Comparison of ENCODE assay signal across 14 cellular contexts in genomic region chr2:138269726-138270125, GRCh38.
DNase-seq lines count a peak whose midpoint lies in the region; ATAC-seq and TF ChIP-seq lines count a peak whose summit lies in the region.
"Had no signal": no experiment of that assay in that cellular context is flagged by ENCODE, and none has a peak within 500 bp of the region (broad histone marks: within the 10 kb centered on the region; RNA-seq: fewer than 3 reads in every experiment).

No MANE protein-coding gene starts in this region.

- H3K4me1 ChIP-seq in IMR-90 (ENCODE audit: control insufficient read depth, insufficient read depth, low read length): peaks cover 12% of the 10 kb centered on the region
- H3K4me1 ChIP-seq in osteoblast (ENCODE audit: insufficient read depth, low read length): peaks cover 28% of the 10 kb centered on the region

- H3K18ac ChIP-seq in IMR-90 (ENCODE audit: low read depth, low read length): peak overlapping the region; percentile 20; the same call in 1 of the 2 replicates

- BruUV-seq in Calu3 (replicated peaks; lab: Mats Ljungman, UMichigan) (no TSS peak), IMR-90 (replicated peaks; lab: Mats Ljungman, UMichigan) (no TSS peak)

- no CpG with 5 or more reads among the region's 1 CpG for whole genome bisulfite sequencing in IMR-90 (ENCODE audit: extremely low coverage in 2 of 2, insufficient read length in 1 of 2), 2 experiments

- H4K91ac ChIP-seq in IMR-90 (ENCODE audit: insufficient read depth, low read depth, low read length): no peak overlapping the region

- no peaks in the 10 kb centered on the region for H4K20me1 ChIP-seq in IMR-90 (ENCODE audit: insufficient read depth, low read length)
- no peaks in the 10 kb centered on the region for H4K20me1 ChIP-seq in osteoblast (ENCODE audit: insufficient read depth, low read length)
- H4K20me1 ChIP-seq: BLaER1 treated with 17β-estradiol and CSF1 and Interleukin-3, amounts not matched to agents 10 nM and 100 nM had no signal

- TF ChIP-seq POLR2A in IMR-90 (IDR thresholded peaks at IDR 0.05; ENCODE audit: low read depth, low read length): no peak

- H4K8ac ChIP-seq in IMR-90 (ENCODE audit: low read depth in 2 of 2, low read length in 2 of 2): no peak overlapping the region

- H3K4me2 ChIP-seq in IMR-90 (ENCODE audit: low read depth, low read length): no peak overlapping the region
- H3K4me2 ChIP-seq in osteoblast (ENCODE audit: insufficient read depth, low read length): no peak overlapping the region
- H3K4me2 ChIP-seq: BLaER1 treated with 17β-estradiol and CSF1 and Interleukin-3, amounts not matched to agents 10 nM and 100 nM had no signal

- CTCF ChIA-PET in Calu3 (lab: Charles Lee) (no interaction called here), IMR-90 (lab: Yijun Ruan, JAX) (interaction anchor here (0.7 kb wide), 1 partner anchor 30 kb away, joined by 4 read pairs; no protein-coding TSS in a partner anchor)

- H3K4ac ChIP-seq in IMR-90 (ENCODE audit: low read depth, low read length): no peak overlapping the region

- H2AK5ac ChIP-seq in IMR-90 (ENCODE audit: low read depth, low read length): no peak overlapping the region

- H3K27me3 ChIP-seq in IMR-90 (ENCODE audit: control insufficient read depth, insufficient read depth, low read length) (no peaks in the 10 kb centered on the region), osteoblast (ENCODE audit: insufficient read depth, low read length) (no peaks in the 10 kb centered on the region)
- H3K27me3 ChIP-seq: BLaER1 treated with 17β-estradiol and CSF1 and Interleukin-3, amounts not matched to agents 10 nM and 100 nM had no signal

- no peaks in the 10 kb centered on the region for H3K79me1 ChIP-seq in IMR-90 (ENCODE audit: low read depth in 1 of 2, low read length in 2 of 2)

- no peak overlapping the region for H2AK9ac ChIP-seq in IMR-90 (replicated peaks; ENCODE audit: low read depth, low read length, poor library complexity)

- no peak overlapping the region for H3K23ac ChIP-seq in IMR-90 (ENCODE audit: low read depth, low read length)

- H3K56ac ChIP-seq in IMR-90 (ENCODE audit: extremely low read depth, insufficient read depth, low read length): no peak overlapping the region

- H3K4me3 Mint-ChIP-seq in Calu3 (ENCODE audit: low read depth, unreplicated experiment): no peak overlapping the region
- no peak overlapping the region for H3K4me3 Mint-ChIP-seq in naive thymus-derived CD8-positive, alpha-beta T cell
- H3K4me3 Mint-ChIP-seq: CD4-positive, CD25-positive, alpha-beta regulatory T cell had no signal

- no peak overlapping the region for H2BK15ac ChIP-seq in IMR-90 (ENCODE audit: low read depth, low read length)

- ATAC-seq in IMR-90 (ENCODE audit: low read depth): no peak
- ATAC-seq in naive thymus-derived CD8-positive, alpha-beta T cell: no peak
- ATAC-seq: K562 had no signal

- no peak overlapping the region for H2BK20ac ChIP-seq in IMR-90 (ENCODE audit: low read depth, low read length)

- in situ Hi-C loops in IMR-90 (cut with MboI; ENCODE audit: low sequenced_read_pairs): loop anchor here (10.0 kb wide), 1 partner anchor 315 kb away; no protein-coding TSS in a partner anchor

- H2AFZ ChIP-seq in IMR-90 (replicated peaks; ENCODE audit: low read length, poor library complexity) (no peak overlapping the region), osteoblast (ENCODE audit: low read length) (no peak overlapping the region)

- H3K4me3 ChIP-seq in IMR-90 (ENCODE audit: insufficient read depth, low read depth, low read length) (no peak overlapping the region), retinal pigment epithelial cell (ENCODE audit: low read length) (no peak overlapping the region), osteoblast (ENCODE audit: insufficient read depth, low read length) (no peak overlapping the region)
- H3K4me3 ChIP-seq: BLaER1 treated with 17β-estradiol and CSF1 and Interleukin-3, amounts not matched to agents 10 nM and 100 nM; HAP-1; K562 had no signal

- H3K36me3 Mint-ChIP-seq in Calu3 (ENCODE audit: insufficient read depth, unreplicated experiment): no peaks in the 10 kb centered on the region
- H3K36me3 Mint-ChIP-seq in naive thymus-derived CD8-positive, alpha-beta T cell: no peaks in the 10 kb centered on the region
- H3K36me3 Mint-ChIP-seq: CD4-positive, CD25-positive, alpha-beta regulatory T cell had no signal

- H3K9me3 ChIP-seq in IMR-90 (ENCODE audit: control insufficient read depth, insufficient read depth, low read length): no peaks in the 10 kb centered on the region
- no peaks in the 10 kb centered on the region for H3K9me3 ChIP-seq in osteoblast (ENCODE audit: low read depth, low read length)
- H3K9me3 ChIP-seq: HAP-1 had no signal

- intact Hi-C loops in Calu3 (cut with micrococcal nuclease; ENCODE audit: unreplicated experiment) (loop anchor here (5.0 to 10.0 kb wide), 3 partner anchors 153 to 305 kb away; partner anchors contain the start of genes HNMT and SPOPL), IMR-90 (cut with micrococcal nuclease) (loop anchor here (10.0 kb wide), 1 partner anchor 305 kb away; the partner anchor contains the start of gene HNMT)

- H3K36me3 ChIP-seq in IMR-90 (ENCODE audit: control insufficient read depth, insufficient read depth, low read length): no peaks in the 10 kb centered on the region
- no peaks in the 10 kb centered on the region for H3K36me3 ChIP-seq in osteoblast (ENCODE audit: insufficient read depth, low read length)
- H3K36me3 ChIP-seq: BLaER1 treated with 17β-estradiol and CSF1 and Interleukin-3, amounts not matched to agents 10 nM and 100 nM; HAP-1 had no signal

- H3K14ac ChIP-seq in IMR-90 (replicated peaks; ENCODE audit: low read depth, low read length): no peak overlapping the region

- H3K79me2 ChIP-seq in osteoblast (ENCODE audit: insufficient read depth, low read length): no peaks in the 10 kb centered on the region

- POLR2A ChIA-PET in IMR-90 (lab: Charles Lee; ENCODE audit: unreplicated experiment): no interaction called here
- POLR2A ChIA-PET in naive thymus-derived CD8-positive, alpha-beta T cell (lab: Charles Lee): no interaction called here

- DNase-seq in Calu3 (no peak), IMR-90 (peak; percentile 13), astrocyte of the hippocampus (ENCODE audit: low read depth, low spot score) (peak; percentile 74), retinal pigment epithelial cell (ENCODE audit: low read depth) (peak; percentile 87), anterior cingulate cortex (lab: John Stamatoyannopoulos, UW) (no peak), osteoblast (ENCODE audit: insufficient read length, low spot score, missing footprints) (no peak)
- no peak for DNase-seq in naive thymus-derived CD8-positive, alpha-beta T cell
- DNase-seq in activated naive CD4-positive, alpha-beta T cell treated with anti-CD3 and anti-CD28 coated beads, Interleukin-2, amount 50 U/mL, for 16 hours: no peak
- DNase-seq: CD4-positive, CD25-positive, alpha-beta regulatory T cell; DMS 273 treated with DMSO at 0.1 percent for 48 hours had no signal

- TF ChIP-seq CTCF in Calu3 (IDR thresholded peaks at IDR 0.05; ENCODE audit: unreplicated experiment) (no peak), IMR-90 (conservative IDR thresholded peaks at IDR 0.05; ENCODE audit: low read depth, low read length) (no peak), retinal pigment epithelial cell (conservative IDR thresholded peaks at IDR 0.05; ENCODE audit: low read depth, low read length) (no peak), osteoblast (IDR thresholded peaks at IDR 0.05; ENCODE audit: extremely low read depth, low read depth, low read length) (no peak)

- H3K9ac ChIP-seq in IMR-90 (ENCODE audit: low read depth, low read length): no peak overlapping the region
- H3K9ac ChIP-seq: BLaER1 treated with 17β-estradiol and CSF1 and Interleukin-3, amounts not matched to agents 10 nM and 100 nM had no signal

- no peak overlapping the region for H2BK120ac ChIP-seq in IMR-90 (ENCODE audit: low read depth, low read length)

- H3K9me3 Mint-ChIP-seq in Calu3 (ENCODE audit: low read depth, unreplicated experiment): no peaks in the 10 kb centered on the region
- H3K9me3 Mint-ChIP-seq in naive thymus-derived CD8-positive, alpha-beta T cell: peaks cover 0 to 19% (median 3%) of the 10 kb centered on the region in 9 donors

- no peaks in the 10 kb centered on the region for H3K27me3 Mint-ChIP-seq in Calu3 (ENCODE audit: unreplicated experiment)
- H3K27me3 Mint-ChIP-seq in naive thymus-derived CD8-positive, alpha-beta T cell: peaks cover 0 to 2% (median 0%) of the 10 kb centered on the region in 5 donors
- H3K27me3 Mint-ChIP-seq: CD4-positive, CD25-positive, alpha-beta regulatory T cell had no signal

- H2BK5ac ChIP-seq in IMR-90 (ENCODE audit: low read depth, low read length, poor library complexity, severe bottlenecking): peak overlapping the region; percentile 0

- H3K9me1 ChIP-seq in IMR-90 (ENCODE audit: insufficient read depth, low read length): peaks cover 4% of the 10 kb centered on the region; the same call in 1 of the 2 replicates

- no peak overlapping the region for H3K27ac ChIP-seq in IMR-90 (ENCODE audit: insufficient read depth, low read length)
- H3K27ac ChIP-seq in osteoblast (ENCODE audit: low read depth, low read length): no peak overlapping the region
- H3K27ac ChIP-seq: BLaER1 treated with 17β-estradiol and CSF1 and Interleukin-3, amounts not matched to agents 10 nM and 100 nM; HL-60 had no signal

- H4K5ac ChIP-seq in IMR-90 (ENCODE audit: low read depth, low read length): no peak overlapping the region

- dilution Hi-C loops in IMR-90 (cut with HindIII; ENCODE audit: low sequenced_read_pairs, unreplicated experiment): no loop called here

- H3K4me1 Mint-ChIP-seq in Calu3 (ENCODE audit: low read depth, unreplicated experiment): peaks cover 38% of the 10 kb centered on the region
- H3K4me1 Mint-ChIP-seq in naive thymus-derived CD8-positive, alpha-beta T cell: peaks cover 0 to 2% (median 0%) of the 10 kb centered on the region in 4 donors

- H3K27ac Mint-ChIP-seq in Calu3 (ENCODE audit: unreplicated experiment): peak overlapping the region; percentile 36
- H3K27ac Mint-ChIP-seq in naive thymus-derived CD8-positive, alpha-beta T cell: no peak overlapping the region
- H3K27ac Mint-ChIP-seq: CD4-positive, CD25-positive, alpha-beta regulatory T cell had no signal

- TF ChIP-seq RAD21 in IMR-90 (IDR thresholded peaks at IDR 0.05; ENCODE audit: low read length): no peak

TF ChIP-seq in IMR-90, 13 proteins besides CTCF, POLR2A, EP300 and RAD21 (continues in another document):
- TF ChIP-seq NFE2L2 (IDR thresholded peaks at IDR 0.05; ENCODE audit: low read depth, low read length) (no peak), MAFK (IDR thresholded peaks at IDR 0.05; ENCODE audit: low read depth, low read length) (no peak), BHLHE40 (IDR thresholded peaks at IDR 0.05; ENCODE audit: low read depth, low read length) (no peak), RFX5 (IDR thresholded peaks at IDR 0.05; ENCODE audit: low read depth, low read length) (no peak), MXI1 (IDR thresholded peaks at IDR 0.05; ENCODE audit: borderline replicate concordance, low read depth, low read length) (no peak), MAZ (IDR thresholded peaks at IDR 0.05; ENCODE audit: borderline replicate concordance, low read depth, low read length) (no peak)

Comparison
In these comparisons a context has a peak if more than half of its experiments do, and no peak if none do; other contexts are left out.
1. DNase-seq: peak in IMR-90 (single experiment), astrocyte of the hippocampus (single experiment) and retinal pigment epithelial cell (single experiment); none in Calu3 (single experiment), naive thymus-derived CD8-positive, alpha-beta T cell (0 of 10), activated naive CD4-positive, alpha-beta T cell treated with anti-CD3 and anti-CD28 coated beads, Interleukin-2, amount 50 U/mL, for 16 hours (single experiment), anterior cingulate cortex (0 of 58) and osteoblast (single experiment).